23 cellular contexts compared by ENCODE assay signal in genomic region chr12:120462099-120462640, GRCh38.
"Had no signal": no experiment of that assay in that cellular context is flagged by ENCODE, and none has a peak within 500 bp of the region (broad histone marks: within the 10 kb centered on the region; RNA-seq: fewer than 3 reads in every experiment).

No MANE protein-coding gene starts in this region.

- H3K9me3 Mint-ChIP-seq: activated CD4-positive, alpha-beta memory T cell treated with anti-CD3 and anti-CD28 coated beads for 36 hours; activated CD4-positive, alpha-beta T cell treated with anti-CD3 and anti-CD28 coated beads, Interleukin-2, amount 10 ng/mL, durations not matched to agents 24 days and 14 days; memory B cell; naive thymus-derived CD8-positive, alpha-beta T cell; stimulated activated naive B cell treated with anti-CD40 and anti-IgM and Interleukin-4, amounts not matched to agents 10 μg/mL and 1 μg/mL and 100 μg/mL, for 72 hours; T-helper 2 cell treated with Interferon-gamma antibody and Interleukin-4, amounts not matched to agents 5 μg/mL and 100 μg/mL, for 36 hours had no signal

- FAIRE-seq: colon, TTC549 had no signal

- H3K4me3 ChIP-seq: esophagus muscularis mucosa, heart right ventricle, right atrium auricular region, tibial nerve had no signal

- H3K4me3 Mint-ChIP-seq: activated CD4-positive, alpha-beta memory T cell treated with anti-CD3 and anti-CD28 coated beads for 36 hours; activated CD4-positive, alpha-beta T cell treated with anti-CD3 and anti-CD28 coated beads, Interleukin-2, amount 10 ng/mL, durations not matched to agents 24 days and 14 days; memory B cell; naive thymus-derived CD8-positive, alpha-beta T cell; stimulated activated naive B cell treated with anti-CD40 and anti-IgM and Interleukin-4, amounts not matched to agents 10 μg/mL and 1 μg/mL and 100 μg/mL, for 72 hours; T-helper 2 cell treated with Interferon-gamma antibody and Interleukin-4, amounts not matched to agents 5 μg/mL and 100 μg/mL, for 36 hours had no signal

- H3K27me3 Mint-ChIP-seq: activated CD4-positive, alpha-beta memory T cell treated with anti-CD3 and anti-CD28 coated beads for 36 hours; activated CD4-positive, alpha-beta T cell treated with anti-CD3 and anti-CD28 coated beads, Interleukin-2, amount 10 ng/mL, durations not matched to agents 24 days and 14 days; memory B cell; naive thymus-derived CD8-positive, alpha-beta T cell; stimulated activated naive B cell treated with anti-CD40 and anti-IgM and Interleukin-4, amounts not matched to agents 10 μg/mL and 1 μg/mL and 100 μg/mL, for 72 hours had no signal

- H3K27ac ChIP-seq: esophagus muscularis mucosa, heart right ventricle, right atrium auricular region, tibial nerve, VCaP had no signal

- H3K27ac Mint-ChIP-seq: activated CD4-positive, alpha-beta memory T cell treated with anti-CD3 and anti-CD28 coated beads for 36 hours; activated CD4-positive, alpha-beta T cell treated with anti-CD3 and anti-CD28 coated beads, Interleukin-2, amount 10 ng/mL, durations not matched to agents 24 days and 14 days; memory B cell; T-helper 2 cell treated with Interferon-gamma antibody and Interleukin-4, amounts not matched to agents 5 μg/mL and 100 μg/mL, for 36 hours had no signal

- H3K9me3 ChIP-seq: esophagus muscularis mucosa, heart right ventricle, right atrium auricular region, tibial nerve had no signal

- DNase-seq: activated CD4-positive, alpha-beta memory T cell treated with anti-CD3 and anti-CD28 coated beads for 36 hours; activated CD4-positive, alpha-beta T cell treated with anti-CD3 and anti-CD28 coated beads, Interleukin-2, amount 10 ng/mL, durations not matched to agents 24 days and 14 days; activated CD8-positive, alpha-beta memory T cell treated with anti-CD3 and anti-CD28 coated beads, Interleukin-2, amount 50 U/mL, for 4 hours; activated effector memory CD4-positive, alpha-beta T cell treated with Interleukin-2 at 50 U/mL for 16 hours; activated naive CD4-positive, alpha-beta T cell treated with Interleukin-2 at 50 U/mL for 16 hours; activated T-cell treated with anti-CD3 and anti-CD28 coated beads, Interleukin-2, amount 50 U/mL, for 48 hours; dermis blood vessel endothelial cell; effector CD4-positive, alpha-beta T cell; foreskin melanocyte; heart right ventricle; naive thymus-derived CD8-positive, alpha-beta T cell; stimulated activated CD4-positive, alpha-beta T cell treated with anti-CD3 and anti-CD28 coated beads, Interleukin-15, amount 100 ng/mL, for 24 hours; stimulated activated CD4-positive, alpha-beta T cell treated with anti-CD3 and anti-CD28 coated beads, Interleukin-2, amount 100 ng/mL, for 24 hours; stimulated activated naive B cell treated with anti-CD40 and anti-IgM and Interleukin-4, amounts not matched to agents 10 μg/mL and 1 μg/mL and 100 μg/mL, for 72 hours; T-helper 1 cell had no signal

- H3K27me3 ChIP-seq: esophagus muscularis mucosa, heart right ventricle, right atrium auricular region, tibial nerve had no signal

- ATAC-seq: heart right ventricle; naive thymus-derived CD8-positive, alpha-beta T cell; stimulated activated naive B cell treated with anti-CD40 and anti-IgM and Interleukin-4, amounts not matched to agents 10 μg/mL and 1 μg/mL and 100 μg/mL, for 72 hours had no signal
